In the genomic region with DNA sequence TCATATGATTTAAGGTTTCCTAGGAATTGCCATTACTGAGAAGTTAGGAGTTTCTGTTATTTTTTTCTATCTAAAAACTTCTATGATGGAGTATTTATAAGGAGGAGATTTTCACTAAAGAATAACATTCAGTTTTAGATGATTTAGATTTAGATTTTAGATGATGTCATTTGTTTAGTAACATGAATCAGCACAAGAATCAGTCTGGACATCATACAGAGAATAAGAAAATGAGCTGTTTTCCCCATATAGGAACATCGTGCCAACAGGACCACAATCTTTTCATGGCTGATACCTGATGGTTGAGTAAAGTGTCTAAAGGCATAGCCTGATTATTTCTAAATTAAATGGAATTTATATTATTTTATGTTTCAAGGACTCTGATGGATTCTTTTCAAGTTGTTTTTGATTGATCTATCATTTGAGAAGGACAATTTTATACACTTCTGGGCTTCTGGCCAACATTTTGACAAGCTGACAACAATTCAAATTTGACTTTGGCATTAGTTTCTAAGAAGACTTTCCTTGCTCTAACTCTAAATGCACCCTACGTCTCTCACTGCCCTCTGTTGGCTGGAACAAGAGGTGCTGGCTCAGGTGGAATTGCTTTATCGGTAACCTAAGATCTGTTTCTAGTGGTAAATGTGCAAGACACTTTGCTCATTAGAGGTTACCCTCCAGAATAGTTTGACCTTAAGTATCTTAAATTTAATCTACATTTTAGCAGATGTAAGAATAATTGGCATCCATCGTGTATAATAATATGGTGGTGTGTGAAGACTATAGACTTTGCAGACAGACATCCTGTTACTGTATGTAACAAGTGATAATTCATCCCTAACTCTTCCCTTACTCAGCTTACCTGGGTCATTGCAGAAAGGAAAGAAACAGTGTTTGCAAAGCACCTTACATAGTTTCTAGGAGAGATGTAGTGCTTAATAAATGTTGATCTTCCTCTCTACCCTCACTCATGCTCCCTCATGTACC, we compare ENCODE assay signal across 10 cellular contexts. TPM values are rescaled to one million over a fixed set of nuclear protein-coding genes. Genes with fewer than 3 reads are reported as not detected.
A peak's percentile ranks its signal among the peaks of the same experiment; 100 is the strongest.
DNase-seq lines count a peak whose midpoint lies in the region; ATAC-seq and TF ChIP-seq lines count a peak whose summit lies in the region.
"Had no signal": no experiment of that assay in that cellular context is flagged by ENCODE, and none has a peak within 500 bp of the region (broad histone marks: within the 10 kb centered on the region; RNA-seq: fewer than 3 reads in every experiment).

No MANE protein-coding gene starts in this region.

- H3K4me2 ChIP-seq in mammary epithelial cell (ENCODE audit: insufficient read depth, low read depth, low read length) = no peak overlapping the region

- DNase-seq in GM10248 (ENCODE audit: extremely low spot score) (no peak), LoVo (ENCODE audit: low spot score) (peak; percentile 28), mammary epithelial cell (peak; percentile 5), mucosa of gallbladder (ENCODE audit: low spot score) (peak; percentile 20), ovary (no peak), OCI-M2 (lab: John Stamatoyannopoulos, UW; ENCODE audit: unreplicated experiment) (no peak)
- no peak for DNase-seq in activated CD8-positive, alpha-beta T cell treated with anti-CD3 and anti-CD28 coated beads for 36 hours
- DNase-seq: effector memory CD8-positive, alpha-beta T cell; left cardiac atrium; stimulated activated naive CD8-positive, alpha-beta T cell treated with anti-CD3 and anti-CD28 coated beads, Interleukin-15, Interleukin-2, amounts not matched to agents 100 U/mL and 50 U/mL, for 24 hours had no signal

- H3K36me3 ChIP-seq in mammary epithelial cell (ENCODE audit: insufficient read depth, low read length) = no peaks in the 10 kb centered on the region
- H3K36me3 ChIP-seq in ovary = no peaks in the 10 kb centered on the region

- H3K9me3 Mint-ChIP-seq in activated CD8-positive, alpha-beta T cell treated with anti-CD3 and anti-CD28 coated beads for 36 hours = peaks cover 39% of the 10 kb centered on the region

- intact Hi-C loops in mammary epithelial cell (cut with micrococcal nuclease) (loop anchor here (5.0 kb wide), 1 partner anchor 334 kb away; no protein-coding TSS in a partner anchor), ovary (cut with DNase I) (no loop called here)
- intact Hi-C loops in activated CD8-positive, alpha-beta T cell treated with anti-CD3 and anti-CD28 coated beads for 36 hours (cut with micrococcal nuclease) = no loop called here

- H3K4me3 ChIP-seq in mammary epithelial cell (replicated peaks in 1 of 3; ENCODE audit: insufficient read depth in 1 of 3, low read depth in 2 of 3, low read length in 3 of 3) (no peak overlapping the region), ovary (no peak overlapping the region)

- no peak overlapping the region for H3K9ac ChIP-seq in mammary epithelial cell (ENCODE audit: insufficient read depth, low read length)

- dilution Hi-C loops in mammary epithelial cell (cut with HindIII; ENCODE audit: low sequenced_read_pairs) = loop anchor here (5.0 kb wide), 1 partner anchor 84 kb away; no protein-coding TSS in a partner anchor

- no peaks in the 10 kb centered on the region for H3K27me3 Mint-ChIP-seq in activated CD8-positive, alpha-beta T cell treated with anti-CD3 and anti-CD28 coated beads for 36 hours

- H3K27me3 ChIP-seq in mammary epithelial cell (ENCODE audit: insufficient read depth, low read length) = no peaks in the 10 kb centered on the region
- H3K27me3 ChIP-seq in ovary = no peaks in the 10 kb centered on the region

- no TSS peak for BruUV-seq in mammary epithelial cell (replicated peaks; lab: Mats Ljungman, UMichigan)

- 41% methylated on average over 4 of the region's 4 CpGs for WGBS in mammary epithelial cell (ENCODE audit: low coverage, missing lambda C conversion rate)
- 74 to 82% (median 76%) methylated on average over 4 of the region's 4 CpGs for WGBS in ovary, 3 donors

- CTCF ChIA-PET in GM10248 (lab: Yijun Ruan, JAX) (interaction anchor here (1.0 to 2.3 kb wide), 5 partner anchors 10 to 42 kb away, joined by 3 to 7 read pairs (median 5); no protein-coding TSS in a partner anchor), mammary epithelial cell (lab: Charles Lee; ENCODE audit: low non-redundant PET) (no interaction called here)
- CTCF ChIA-PET in activated CD8-positive, alpha-beta T cell treated with anti-CD3 and anti-CD28 coated beads for 36 hours (lab: Charles Lee) = interaction anchor here (0.9 to 2.1 kb wide), 4 partner anchors 16 to 93 kb away, joined by 3 to 6 read pairs (median 3); no protein-coding TSS in a partner anchor

- no peak for TF ChIP-seq POLR2A in ovary (IDR thresholded peaks at IDR 0.05)

- H3K79me2 ChIP-seq in mammary epithelial cell (ENCODE audit: insufficient read depth, low read length) = no peaks in the 10 kb centered on the region

- H3K27ac Mint-ChIP-seq in activated CD8-positive, alpha-beta T cell treated with anti-CD3 and anti-CD28 coated beads for 36 hours = no peak overlapping the region
- H3K27ac Mint-ChIP-seq: effector memory CD8-positive, alpha-beta T cell had no signal

- no peaks in the 10 kb centered on the region for H4K20me1 ChIP-seq in mammary epithelial cell (ENCODE audit: insufficient read depth, low read length)

- H3K27ac ChIP-seq in mammary epithelial cell (ENCODE audit: insufficient read depth, low read depth, low read length) (no peak overlapping the region), ovary (no peak overlapping the region)

- POLR2A ChIA-PET in GM10248 (lab: Yijun Ruan, JAX) = no interaction called here
- POLR2A ChIA-PET in activated CD8-positive, alpha-beta T cell treated with anti-CD3 and anti-CD28 coated beads for 36 hours (lab: Charles Lee) = no interaction called here

- H3K4me1 Mint-ChIP-seq in activated CD8-positive, alpha-beta T cell treated with anti-CD3 and anti-CD28 coated beads for 36 hours (ENCODE audit: low read depth) = no peaks in the 10 kb centered on the region

- H3K36me3 Mint-ChIP-seq in activated CD8-positive, alpha-beta T cell treated with anti-CD3 and anti-CD28 coated beads for 36 hours (ENCODE audit: low read depth) = peaks cover 12% of the 10 kb centered on the region

- peaks cover 17% of the 10 kb centered on the region for H3K9me3 ChIP-seq in mammary epithelial cell (replicated peaks; ENCODE audit: insufficient read depth, low read length)
- H3K9me3 ChIP-seq in ovary = peaks cover 5 to 13% of the 10 kb centered on the region in 2 donors

- H3K4me1 ChIP-seq in mammary epithelial cell (ENCODE audit: insufficient read depth, low read length) = no peaks in the 10 kb centered on the region
- no peaks in the 10 kb centered on the region for H3K4me1 ChIP-seq in ovary (ENCODE audit: insufficient read depth)

- no peak overlapping the region for H3K4me3 Mint-ChIP-seq in activated CD8-positive, alpha-beta T cell treated with anti-CD3 and anti-CD28 coated beads for 36 hours
- H3K4me3 Mint-ChIP-seq: effector memory CD8-positive, alpha-beta T cell had no signal

- H2AFZ ChIP-seq in mammary epithelial cell (ENCODE audit: low read depth, low read length) = no peak overlapping the region

- TF ChIP-seq EP300 in ovary (IDR thresholded peaks at IDR 0.05) = no peak

- TF ChIP-seq CTCF in GM10248 (IDR thresholded peaks at IDR 0.05; ENCODE audit: control extremely low read depth, extremely low read depth, low read depth, missing control alignments) (peak; percentile 26), mammary epithelial cell (conservative IDR thresholded peaks at IDR 0.05 in 1 of 2, IDR thresholded peaks at IDR 0.05 in 1 of 2; ENCODE audit: extremely low read depth in 1 of 2, insufficient read depth in 1 of 2, low read depth in 1 of 2, low read length in 2 of 2) (peak; percentile 51 to 64), ovary (IDR thresholded peaks at IDR 0.05) (no peak)
- TF ChIP-seq CTCF in activated CD8-positive, alpha-beta T cell treated with anti-CD3 and anti-CD28 coated beads for 36 hours (IDR thresholded peaks at IDR 0.05) = no peak

- ATAC-seq in activated CD8-positive, alpha-beta T cell treated with anti-CD3 and anti-CD28 coated beads for 36 hours = no peak
- ATAC-seq: effector memory CD8-positive, alpha-beta T cell; left cardiac atrium; stimulated activated naive CD8-positive, alpha-beta T cell treated with anti-CD3 and anti-CD28 coated beads, Interleukin-15, Interleukin-2, amounts not matched to agents 100 U/mL and 50 U/mL, for 24 hours had no signal

- in situ Hi-C loops in mammary epithelial cell (cut with MboI; ENCODE audit: low sequenced_read_pairs in 2 of 2) = no loop called here

RNA-seq across cellular contexts. Expression of a gene that starts 42.8 kb away (rescaled TPM):
- 10 to 100 TPM; 21.7 to 56.7 TPM for total RNA-seq in mammary epithelial cell
- polyA plus RNA-seq in mammary epithelial cell = 40.8 TPM
- 38.2 TPM for polyA minus RNA-seq in mammary epithelial cell
- total RNA-seq in mucosa of gallbladder = 44.7 TPM
- total RNA-seq in activated CD8-positive, alpha-beta T cell treated with anti-CD3 and anti-CD28 coated beads for 36 hours = 10 to 100 TPM; 94.1 to 98.9 TPM
- 10 to 100 TPM; 46.2 to 98.0 (median 74.2) TPM for total RNA-seq in ovary
- polyA plus RNA-seq in ovary = 10 to 100 TPM; 24.7 to 42.0 TPM

Comparison
In these comparisons a context has a peak if more than half of its experiments do, and no peak if none do; other contexts are left out.
1. DNase-seq: peak in LoVo (single experiment), mammary epithelial cell (single experiment) and mucosa of gallbladder (single experiment); none in GM10248 (single experiment), activated CD8-positive, alpha-beta T cell treated with anti-CD3 and anti-CD28 coated beads for 36 hours (single experiment), ovary (0 of 5) and OCI-M2 (single experiment).
2. CTCF ChIP-seq: peak in GM10248 (single experiment) and mammary epithelial cell (2 of 2); none in activated CD8-positive, alpha-beta T cell treated with anti-CD3 and anti-CD28 coated beads for 36 hours (single experiment) and ovary (0 of 3).